ENCODE assay signal across 18 cellular contexts in genomic region chrX:154715825-154716224, GRCh38.
"Had no signal": no experiment of that assay in that cellular context is flagged by ENCODE, and none has a peak within 500 bp of the region (broad histone marks: within the 10 kb centered on the region; RNA-seq: fewer than 3 reads in every experiment).

No MANE protein-coding gene starts in this region.

- H3K9me3 Mint-ChIP-seq: activated T-cell treated with anti-CD3 and anti-CD28 coated beads, Interleukin-2, amount 50 U/mL, for 72 hours had no signal

- H3K4me1 ChIP-seq: thyroid gland had no signal

- H3K27ac Mint-ChIP-seq: nephron had no signal

- H3K4me3 Mint-ChIP-seq: activated T-cell treated with anti-CD3 and anti-CD28 coated beads, Interleukin-2, amount 50 U/mL, for 72 hours; nephron had no signal

- H3K27ac ChIP-seq: coronary artery, esophagus squamous epithelium, lower lobe of right lung, thyroid gland had no signal

- ATAC-seq: activated CD4-positive, CD25-positive, alpha-beta regulatory T cell treated with anti-CD3 and anti-CD28 coated beads, Interleukin-2, amount 50 U/mL, for 24 hours; activated T-cell treated with anti-CD3 and anti-CD28 coated beads, Interleukin-2, amount 50 U/mL, for 72 hours; lower lobe of right lung had no signal

- DNase-seq: activated CD8-positive, alpha-beta memory T cell treated with anti-CD3 and anti-CD28 coated beads for 24 hours; activated CD8-positive, alpha-beta memory T cell treated with anti-CD3 and anti-CD28 coated beads, Interleukin-2, amount 50 U/mL, for 48 hours; activated effector memory CD4-positive, alpha-beta T cell treated with anti-CD3 and anti-CD28 coated beads, Interleukin-2, amount 50 U/mL, for 16 hours; activated naive CD4-positive, alpha-beta T cell treated with anti-CD3 and anti-CD28 coated beads, Interleukin-2, amount 50 U/mL, for 16 hours; activated T-cell treated with anti-CD3 and anti-CD28 coated beads, Interleukin-2, amount 50 U/mL, for 72 hours; aorta; esophagus squamous epithelium; hippocampal formation; islet precursor cell; lower lobe of right lung; occipital lobe; posterior cingulate gyrus; stimulated activated naive CD4-positive, alpha-beta T cell treated with Interleukin-2 at 50 U/mL for 16 hours; T1000; thyroid gland had no signal

- H3K36me3 ChIP-seq: esophagus squamous epithelium, thyroid gland had no signal

- H3K4me3 ChIP-seq: coronary artery, esophagus squamous epithelium, lower lobe of right lung, thyroid gland had no signal

- H3K27me3 ChIP-seq: esophagus squamous epithelium, thyroid gland had no signal

- H3K9me3 ChIP-seq: esophagus squamous epithelium, lower lobe of right lung, thyroid gland had no signal
